ENCODE assay signal across 27 cellular contexts in genomic region chr1:65963161-65963888, GRCh38.
DNase-seq lines count a peak whose midpoint lies in the region; ATAC-seq, FAIRE-seq and TF ChIP-seq lines count a peak whose summit lies in the region.
"Had no signal": no experiment of that assay in that cellular context is flagged by ENCODE, and none has a peak within 500 bp of the region (broad histone marks: within the 10 kb centered on the region; RNA-seq: fewer than 3 reads in every experiment).

No MANE protein-coding gene starts in this region.

- CTCF ChIA-PET in HepG2 (lab: Yijun Ruan, JAX; ENCODE audit: low intra/inter-chr PET ratio, low total read pairs): no interaction called here

- no TSS peak for BruUV-seq in HepG2 (replicated peaks; lab: Mats Ljungman, UMichigan)

- 2% methylated on average over 6 of the region's 6 CpGs for WGBS in HepG2 (ENCODE audit: low lambda C conversion rate)
- 67% methylated on average over 5 of the region's 6 CpGs for WGBS in right lobe of liver (ENCODE audit: insufficient coverage, low coverage, low lambda C conversion rate, missing lambda C conversion rate)

- no peaks in the 10 kb centered on the region for H3K4me1 ChIP-seq in HepG2 (ENCODE audit: insufficient read depth, low read length)
- no peaks in the 10 kb centered on the region for H3K4me1 ChIP-seq in right lobe of liver
- H3K4me1 ChIP-seq in mucosa of descending colon (ENCODE audit: low read depth): peaks cover 17% of the 10 kb centered on the region
- H3K4me1 ChIP-seq: BLaER1, esophagus muscularis mucosa had no signal

- no peaks in the 10 kb centered on the region for H3K79me2 ChIP-seq in HepG2 (ENCODE audit: insufficient read depth, low read length)

- H3K4me3 ChIP-seq in HepG2 (replicated peaks in 1 of 3; ENCODE audit: insufficient read depth in 1 of 3, low read depth in 2 of 3, low read length in 3 of 3) (no peak overlapping the region), right lobe of liver (no peak overlapping the region), mucosa of descending colon (no peak overlapping the region)
- H3K4me3 ChIP-seq: BLaER1, colonic mucosa, esophagus muscularis mucosa, smooth muscle cell had no signal

- intact Hi-C loops in HepG2 (cut with micrococcal nuclease; ENCODE audit: unreplicated experiment) (no loop called here), right lobe of liver (cut with DNase I) (loop anchor here in 1 of 2 donors (5.0 kb wide), 1 partner anchor 279 kb away; no protein-coding TSS in a partner anchor), mucosa of descending colon (cut with DNase I, micrococcal nuclease) (no loop called here)

- H4K20me1 ChIP-seq in HepG2 (ENCODE audit: insufficient read depth, low read length): no peaks in the 10 kb centered on the region
- H4K20me1 ChIP-seq: BLaER1 had no signal

- H3K9me3 ChIP-seq in HepG2 (ENCODE audit: low read length): no peaks in the 10 kb centered on the region
- H3K9me3 ChIP-seq in right lobe of liver: no peaks in the 10 kb centered on the region
- no peaks in the 10 kb centered on the region for H3K9me3 ChIP-seq in mucosa of descending colon
- H3K9me3 ChIP-seq: BLaER1, colonic mucosa, esophagus muscularis mucosa, neutrophil had no signal

- H3K4me2 ChIP-seq in HepG2 (ENCODE audit: low read depth, low read length): peak overlapping the region; percentile 16; the same call in 1 of the 2 replicates
- H3K4me2 ChIP-seq: BLaER1, smooth muscle cell had no signal

- no peak overlapping the region for H3K9ac ChIP-seq in HepG2 (ENCODE audit: insufficient read depth, low read depth, low read length)
- H3K9ac ChIP-seq: BLaER1 had no signal

- H3K27ac ChIP-seq in HepG2 (ENCODE audit: extremely low read length, insufficient read depth, low read length) (no peak overlapping the region), right lobe of liver (no peak overlapping the region), caudate nucleus (ENCODE audit: low read depth, low read length) (peak overlapping the region; percentile 85), temporal lobe (ENCODE audit: low read depth, low read length) (peak overlapping the region; percentile 89)
- H3K27ac ChIP-seq: BLaER1, brain microvascular endothelial cell, colonic mucosa, esophagus muscularis mucosa, neutrophil had no signal

- TF ChIP-seq POLR2A in HepG2 (IDR thresholded peaks at IDR 0.05; ENCODE audit: insufficient read depth in 1 of 2, low read depth in 2 of 2, low read length in 2 of 2): no peak
- no peak for TF ChIP-seq POLR2A in right lobe of liver (IDR thresholded peaks at IDR 0.05)

- in situ Hi-C loops in HepG2 (cut with HindIII; ENCODE audit: extremely low pct_ligation_motif_present, low pct_unique_long_range_greater_than_20kb): loop anchor here (5.0 to 25.0 kb wide), 3 partner anchors 279 to 774 kb away; no protein-coding TSS in a partner anchor

- ATAC-seq in HepG2 (no peak), right lobe of liver (no peak), mucosa of descending colon (peak; percentile 47)
- ATAC-seq: activated CD4-positive, CD25-positive, alpha-beta regulatory T cell treated with anti-CD3 and anti-CD28 coated beads, Interleukin-2, amount 50 U/mL, for 24 hours; stimulated activated effector memory CD8-positive, alpha-beta T cell treated with anti-CD3 and anti-CD28 coated beads, Interleukin-12 subunit alpha, Interleukin-12 subunit beta, amount 100 ng/mL, for 72 hours had no signal

- H2AFZ ChIP-seq in HepG2 (ENCODE audit: low read length): no peak overlapping the region

- no peak for TF ChIP-seq RAD21 in HepG2 (CRISPR knock-in tag; IDR thresholded peaks at IDR 0.05)

- no peaks in the 10 kb centered on the region; a peak in 1 of 5 replicates for H3K27me3 ChIP-seq in HepG2 (ENCODE audit: control insufficient read depth in 1 of 2, insufficient read depth in 2 of 2, low read length in 2 of 2)
- H3K27me3 ChIP-seq in right lobe of liver: no peaks in the 10 kb centered on the region
- H3K27me3 ChIP-seq: BLaER1, brain microvascular endothelial cell, colonic mucosa, esophagus muscularis mucosa, neutrophil had no signal

- TF ChIP-seq EP300 in HepG2 (IDR thresholded peaks at IDR 0.05; ENCODE audit: low read depth in 2 of 2, low read length in 2 of 2): no peak
- TF ChIP-seq EP300 in HepG2 (CRISPR knock-in tag; IDR thresholded peaks at IDR 0.05; ENCODE audit: borderline replicate concordance): no peak

- DNase-seq in HepG2 (ENCODE audit: low spot score) (no peak), right lobe of liver (no peak), caudate nucleus (lab: John Stamatoyannopoulos, UW) (peak in 24 of 61 donors; percentile 5 to 48 (median 34)), mucosa of descending colon (no peak), amniotic stem cell (lab: John Stamatoyannopoulos, UW) (no peak), NCI-H2227 (lab: John Stamatoyannopoulos, UW; ENCODE audit: unreplicated experiment) (no peak)
- DNase-seq in activated effector memory CD4-positive, alpha-beta T cell treated with anti-CD3 and anti-CD28 coated beads, Interleukin-2, amount 50 U/mL, for 16 hours: no peak
- DNase-seq: activated CD4-positive, alpha-beta memory T cell treated with anti-CD3 and anti-CD28 coated beads, Interleukin-2, amount 10 ng/mL, durations not matched to agents 7 days and 5 days; brain microvascular endothelial cell; colonic mucosa; HCEC 1CT; immature natural killer cell; IMR-90; NCI-H2029 treated with DMSO at 0.1 percent for 48 hours; NCI-H226; SHP77; stimulated activated CD4-positive, alpha-beta T cell treated with anti-CD3 and anti-CD28 coated beads, Interleukin-2, amount 100 ng/mL, for 48 hours; SW 1271; T1000 had no signal

- no peak for TF ChIP-seq CTCF in HepG2 (CRISPR knock-in tag; IDR thresholded peaks at IDR 0.05)
- TF ChIP-seq CTCF in right lobe of liver (IDR thresholded peaks at IDR 0.05): no peak
- TF ChIP-seq CTCF in mucosa of descending colon (IDR thresholded peaks at IDR 0.05): no peak

- no peak for FAIRE-seq in HepG2 (lab: Jason Lieb, UNC)
- FAIRE-seq: GM12892 had no signal

- POLR2A ChIA-PET in HepG2 (lab: Yijun Ruan, JAX): no interaction called here

- H3K36me3 ChIP-seq in HepG2 (replicated peaks in 1 of 2; ENCODE audit: control insufficient read depth in 1 of 2, insufficient read depth in 2 of 2, low read length in 2 of 2) (no peaks in the 10 kb centered on the region), right lobe of liver (no peaks in the 10 kb centered on the region), mucosa of descending colon (ENCODE audit: low read depth) (no peaks in the 10 kb centered on the region)
- H3K36me3 ChIP-seq: BLaER1, brain microvascular endothelial cell, colonic mucosa, esophagus muscularis mucosa, neutrophil had no signal

TF ChIP-seq in HepG2, 621 proteins besides CTCF, POLR2A, EP300 and RAD21:
- TF ChIP-seq GMEB1 (CRISPR knock-in tag; IDR thresholded peaks at IDR 0.05; ENCODE audit: borderline replicate concordance) (no peak), ERF (CRISPR knock-in tag; IDR thresholded peaks at IDR 0.05) (no peak), MYC (CRISPR knock-in tag; IDR thresholded peaks at IDR 0.05; ENCODE audit: borderline replicate concordance) (no peak), ZNF510 (CRISPR knock-in tag; IDR thresholded peaks at IDR 0.05; ENCODE audit: low read depth) (no peak), HCFC1 (IDR thresholded peaks at IDR 0.05; ENCODE audit: low read depth, low read length) (no peak), MED8 (CRISPR knock-in tag; IDR thresholded peaks at IDR 0.05; ENCODE audit: insufficient replicate concordance) (no peak), NCOA5 (CRISPR knock-in tag; IDR thresholded peaks at IDR 0.05) (no peak), CENPX (CRISPR knock-in tag; IDR thresholded peaks at IDR 0.05) (no peak), FOXM1 (CRISPR knock-in tag; IDR thresholded peaks at IDR 0.05) (no peak), NR2F6 (IDR thresholded peaks at IDR 0.05) (no peak), NR2F6 (CRISPR knock-in tag; IDR thresholded peaks at IDR 0.05) (no peak), ZNF205 (CRISPR knock-in tag; IDR thresholded peaks at IDR 0.05) (no peak), RFXAP (CRISPR knock-in tag; IDR thresholded peaks at IDR 0.05; ENCODE audit: borderline replicate concordance) (no peak), RBFOX2 (IDR thresholded peaks at IDR 0.05; ENCODE audit: low read depth, low read length) (no peak)
TF ChIP-seq in HepG2: peak in this region for 0.

Comparison
In these comparisons a context has a peak if more than half of its experiments do, and no peak if none do; other contexts are left out.
1. H3K27ac ChIP-seq: peak in caudate nucleus (single experiment) and temporal lobe (single experiment); none in HepG2 (single experiment) and right lobe of liver (0 of 3).